In genomic region chr9:70477146-70477745, GRCh38 we compare ENCODE assay signal across 16 cellular contexts.
DNase-seq lines count a peak whose midpoint lies in the region; ATAC-seq and TF ChIP-seq lines count a peak whose summit lies in the region.
"Had no signal": no experiment of that assay in that cellular context is flagged by ENCODE, and none has a peak within 500 bp of the region (broad histone marks: within the 10 kb centered on the region; RNA-seq: fewer than 3 reads in every experiment).

No MANE protein-coding gene starts in this region.

- no peaks in the 10 kb centered on the region for H3K27me3 ChIP-seq in esophagus muscularis mucosa
- no peaks in the 10 kb centered on the region for H3K27me3 ChIP-seq in gastrocnemius medialis
- H3K27me3 ChIP-seq in left lung = no peaks in the 10 kb centered on the region
- H3K27me3 ChIP-seq: colonic mucosa had no signal

- H3K4me1 ChIP-seq in esophagus muscularis mucosa (peaks cover 84 to 95% (median 89%) of the 10 kb centered on the region in 4 donors), gastrocnemius medialis (peaks cover 59 to 87% of the 10 kb centered on the region in 2 donors), left lung (peaks cover 42 to 79% of the 10 kb centered on the region in 2 donors)

- WGBS in esophagus muscularis mucosa = 85% methylated on average over 5 of the region's 5 CpGs

- no peaks in the 10 kb centered on the region for H3K9me3 ChIP-seq in esophagus muscularis mucosa
- no peaks in the 10 kb centered on the region for H3K9me3 ChIP-seq in gastrocnemius medialis
- no peaks in the 10 kb centered on the region for H3K9me3 ChIP-seq in left lung
- H3K9me3 ChIP-seq: colonic mucosa, mucosa of descending colon had no signal

- TF ChIP-seq POLR2A in esophagus muscularis mucosa (IDR thresholded peaks at IDR 0.05; ENCODE audit: low read depth) (no peak), gastrocnemius medialis (IDR thresholded peaks at IDR 0.05) (no peak)

- in situ Hi-C loops in gastrocnemius medialis (cut with MboI; ENCODE audit: low sequenced_read_pairs in 4 of 4) = no loop called here

- no peak for TF ChIP-seq CTCF in esophagus muscularis mucosa (IDR thresholded peaks at IDR 0.05)
- no peak for TF ChIP-seq CTCF in gastrocnemius medialis (IDR thresholded peaks at IDR 0.05 in 4 of 5, conservative IDR thresholded peaks at IDR 0.05 in 1 of 5)
- no peak for TF ChIP-seq CTCF in omental fat pad (IDR thresholded peaks at IDR 0.05)
- no peak for TF ChIP-seq CTCF in left lung (IDR thresholded peaks at IDR 0.05)

- TF ChIP-seq EP300 in esophagus muscularis mucosa (IDR thresholded peaks at IDR 0.05) = no peak

- H3K27ac ChIP-seq in esophagus muscularis mucosa (replicated peaks in 1 of 4) (peak overlapping the region; percentile 85 to 97 (median 96)), gastrocnemius medialis (peak overlapping the region; percentile 97 to 99 (median 98)), left lung (peak overlapping the region in 1 of 2 donors; percentile 86)
- H3K27ac ChIP-seq: colonic mucosa, SK-N-MC, WERI-Rb-1 had no signal

- DNase-seq in ELR (ENCODE audit: low read depth) (peak; percentile 48), RPMI7951 (ENCODE audit: low read depth) (peak; percentile 73), esophagus muscularis mucosa (ENCODE audit: extremely low spot score) (no peak), gastrocnemius medialis (no peak), omental fat pad (ENCODE audit: low spot score) (no peak), sciatic nerve (ENCODE audit: low spot score) (no peak), left lung (no peak)
- no peak for DNase-seq in effector CD4-positive, alpha-beta T cell
- DNase-seq: activated CD8-positive, alpha-beta memory T cell treated with anti-CD3 and anti-CD28 coated beads, Interleukin-2, amount 50 U/mL, for 48 hours; colonic mucosa; GOT3; mucosa of descending colon; MV-4-11; stimulated activated CD4-positive, alpha-beta T cell treated with anti-CD3 and anti-CD28 coated beads, Interleukin-2, amount 100 ng/mL, for 24 hours; WERI-Rb-1 had no signal

- intact Hi-C loops in esophagus muscularis mucosa (cut with DNase I) (no loop called here), gastrocnemius medialis (cut with DNase I; ENCODE audit: low total_unique reads) (no loop called here), sciatic nerve (cut with DNase I) (loop anchor here (1.0 kb wide), 1 partner anchor 49 kb away; no protein-coding TSS in a partner anchor), left lung (cut with DNase I) (no loop called here)

- no peaks in the 10 kb centered on the region for H3K36me3 ChIP-seq in esophagus muscularis mucosa
- H3K36me3 ChIP-seq in gastrocnemius medialis = no peaks in the 10 kb centered on the region
- no peaks in the 10 kb centered on the region for H3K36me3 ChIP-seq in left lung
- H3K36me3 ChIP-seq: colonic mucosa, WERI-Rb-1 had no signal

- ATAC-seq in gastrocnemius medialis (no peak), omental fat pad (ENCODE audit: low FRiP score) (no peak), sciatic nerve (no peak), left lung (no peak)
- ATAC-seq: mucosa of descending colon had no signal

- H3K4me3 ChIP-seq in esophagus muscularis mucosa (no peak overlapping the region), gastrocnemius medialis (no peak overlapping the region), left lung (no peak overlapping the region)
- H3K4me3 ChIP-seq: colonic mucosa, mucosa of descending colon, SK-N-MC had no signal

Comparison
In these comparisons a context has a peak if more than half of its experiments do, and no peak if none do; other contexts are left out.
1. DNase-seq: peak in ELR (single experiment) and RPMI7951 (single experiment); none in esophagus muscularis mucosa (single experiment), gastrocnemius medialis (0 of 2), omental fat pad (single experiment), effector CD4-positive, alpha-beta T cell (single experiment), sciatic nerve (single experiment) and left lung (0 of 2).